ENCODE assay signal across 8 cellular contexts in the genomic region with DNA sequence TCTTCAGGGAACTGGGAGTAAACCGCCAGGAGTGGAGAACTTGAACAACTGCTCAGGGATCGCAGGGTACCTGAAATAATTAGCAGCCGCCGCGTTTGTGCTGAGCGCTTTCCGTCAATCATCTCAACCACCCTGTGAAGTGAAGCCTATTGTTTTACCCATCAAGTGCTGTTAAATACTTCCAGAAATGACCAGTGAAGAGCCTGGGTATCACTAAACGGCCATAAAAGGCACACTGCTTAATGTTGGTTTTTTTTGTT.
DNase-seq lines count a peak whose midpoint lies in the region; ATAC-seq, FAIRE-seq and TF ChIP-seq lines count a peak whose summit lies in the region.

No MANE protein-coding gene starts in this region.

- H3K9me3 ChIP-seq in muscle layer of colon (ENCODE audit: low read length) = no peaks in the 10 kb centered on the region

- H3K27me3 Mint-ChIP-seq in central memory CD8-positive, alpha-beta T cell = no peaks in the 10 kb centered on the region

- H3K4me3 ChIP-seq in NB4 (ENCODE audit: low read depth, low read length) (peak overlapping the region; percentile 79), muscle layer of colon (ENCODE audit: low read depth in 1 of 2, low read length in 2 of 2) (peak overlapping the region; percentile 84 to 85)

- H3K4me1 ChIP-seq in muscle layer of colon (ENCODE audit: insufficient read depth, low read length) = peaks cover 26% of the 10 kb centered on the region

- FAIRE-seq in GM19239 (lab: Jason Lieb, UNC) = peak; percentile 23

- peaks cover 7% of the 10 kb centered on the region for H3K36me3 Mint-ChIP-seq in central memory CD8-positive, alpha-beta T cell (ENCODE audit: insufficient read depth)

- no peaks in the 10 kb centered on the region for H3K27me3 ChIP-seq in muscle layer of colon (ENCODE audit: control insufficient read depth in 1 of 2, insufficient read depth in 2 of 2, low read length in 2 of 2)

- DNase-seq in GM19239 (ENCODE audit: insufficient read length, low spot score) = no peak
- no peak for DNase-seq in NB4 (ENCODE audit: low read depth)
- DNase-seq in central memory CD8-positive, alpha-beta T cell (ENCODE audit: low spot score in 2 of 2) = no peak
- DNase-seq in central memory CD4-positive, alpha-beta T cell = no peak
- no peak for DNase-seq in DMS153 treated with DMSO at 0.1 percent for 48 hours (lab: John Stamatoyannopoulos, UW; ENCODE audit: unreplicated experiment)
- DNase-seq in SHP77 treated with DMSO at 0.1 percent for 48 hours (lab: John Stamatoyannopoulos, UW) = no peak

- H3K27ac Mint-ChIP-seq in central memory CD8-positive, alpha-beta T cell (ENCODE audit: low read depth) = peak overlapping the region; percentile 70

- no peak for TF ChIP-seq POLR2A in NB4 (IDR thresholded peaks at IDR 0.05; ENCODE audit: extremely low read depth, insufficient read length)

- no peak for TF ChIP-seq CTCF in NB4 (IDR thresholded peaks at IDR 0.05; ENCODE audit: low read depth, low read length)

- peak; percentile 15 for ATAC-seq in central memory CD8-positive, alpha-beta T cell (replicated peaks; ENCODE audit: extremely low read depth, poor library complexity, severe bottlenecking)
- no peak for ATAC-seq in GM21528 (IDR thresholded peaks at IDR 0.05; ENCODE audit: low FRiP score, unreplicated experiment)

- H3K9ac ChIP-seq in muscle layer of colon (ENCODE audit: low read length) = peak overlapping the region; percentile 71

- H3K4me1 Mint-ChIP-seq in central memory CD8-positive, alpha-beta T cell = peaks cover 25% of the 10 kb centered on the region

- no peaks in the 10 kb centered on the region for H3K36me3 ChIP-seq in muscle layer of colon (ENCODE audit: insufficient read depth, low read length)

- H3K4me3 Mint-ChIP-seq in central memory CD8-positive, alpha-beta T cell = peak overlapping the region; percentile 86

- H3K27ac ChIP-seq in muscle layer of colon (ENCODE audit: low read depth, low read length) = peak overlapping the region; percentile 46

- no peaks in the 10 kb centered on the region for H3K9me3 Mint-ChIP-seq in central memory CD8-positive, alpha-beta T cell
